ENCODE assay signal across 16 cellular contexts in genomic region chr21:37537391-37537996, GRCh38.
DNase-seq lines count a peak whose midpoint lies in the region; ATAC-seq, FAIRE-seq and TF ChIP-seq lines count a peak whose summit lies in the region.
"Had no signal": no experiment of that assay in that cellular context is flagged by ENCODE, and none has a peak within 500 bp of the region (broad histone marks: within the 10 kb centered on the region; RNA-seq: fewer than 3 reads in every experiment).

No MANE protein-coding gene starts in this region.

- no peaks in the 10 kb centered on the region for H3K36me3 Mint-ChIP-seq in Caco-2 (ENCODE audit: insufficient read depth, unreplicated experiment)

- peak overlapping the region; percentile 75; the same call in 1 of the 2 replicates for H2BK20ac ChIP-seq in H1 (ENCODE audit: low read length)

- no peak for TF ChIP-seq EP300 in H1 (IDR thresholded peaks at IDR 0.05; ENCODE audit: borderline replicate concordance in 1 of 2, low read depth in 2 of 2, low read length in 2 of 2)

- H3K56ac ChIP-seq in H1 (replicated peaks; ENCODE audit: insufficient read length, low read depth, low read length): no peak overlapping the region

- no peak for FAIRE-seq in H1 (lab: Jason Lieb, UNC)
- FAIRE-seq: RCC 7860 had no signal

- 78% methylated on average over 4 of the region's 4 CpGs; no CpG with 5 or more reads in 1 of the 2 experiments for WGBS in H1 (ENCODE audit: extremely low coverage in 1 of 2, insufficient coverage in 1 of 2, insufficient read length in 1 of 2, insufficient replicate concordance in 2 of 2, low coverage in 1 of 2, low lambda C conversion rate in 2 of 2, missing lambda C conversion rate in 1 of 2), 2 experiments
- no CpG with 5 or more reads among the region's 4 CpGs for WGBS in neuronal stem cell (ENCODE audit: extremely low coverage in 2 of 2, insufficient read length in 2 of 2, insufficient replicate concordance in 1 of 2), 2 donors

- H3K14ac ChIP-seq in H1 (ENCODE audit: insufficient read length) (no peak overlapping the region), neuronal stem cell (ENCODE audit: low read length) (no peak overlapping the region)

- H3K4me1 ChIP-seq in Caco-2: 0 out of 2 replicates have a peak, but pooled peaks cover 10% of the 10 kb centered on the region
- 0 out of 2 replicates have a peak, but pooled peaks cover 5% of the 10 kb centered on the region for H3K4me1 ChIP-seq in HUES6 (ENCODE audit: control insufficient read depth, insufficient read depth, low read length)
- no peaks in the 10 kb centered on the region; a peak in 1 of 7 replicates for H3K4me1 ChIP-seq in H1 (replicated peaks in 1 of 4; ENCODE audit: control insufficient read depth in 3 of 4, insufficient read depth in 4 of 4, low read length in 3 of 4)
- no peaks in the 10 kb centered on the region for H3K4me1 ChIP-seq in neuronal stem cell (ENCODE audit: control insufficient read depth in 2 of 2, insufficient read depth in 1 of 2, low read depth in 1 of 2, low read length in 2 of 2)

- H2BK5ac ChIP-seq in H1 (ENCODE audit: low read depth, low read length) (peak overlapping the region; percentile 98), neuronal stem cell (ENCODE audit: low read length) (no peak overlapping the region)

- TF ChIP-seq POLR2A in H1 (IDR thresholded peaks at IDR 0.05; ENCODE audit: control extremely low read depth in 1 of 2, low read depth in 2 of 2, low read length in 2 of 2): no peak

- H4K91ac ChIP-seq in H1 (replicated peaks; ENCODE audit: insufficient read length, low read length) (peak overlapping the region; percentile 96), neuronal stem cell (ENCODE audit: low read depth, low read length, poor library complexity) (no peak overlapping the region)

- intact Hi-C loops in Caco-2 (cut with micrococcal nuclease; ENCODE audit: unreplicated experiment): no loop called here

- H3K4me3 Mint-ChIP-seq in Caco-2 (ENCODE audit: unreplicated experiment): no peak overlapping the region

- H3K79me2 ChIP-seq in H1 (ENCODE audit: control insufficient read depth in 1 of 2, insufficient read depth in 2 of 2, low read length in 2 of 2): no peaks in the 10 kb centered on the region

- peaks cover 1% of the 10 kb centered on the region; the same call in 1 of the 2 replicates for H3K23me2 ChIP-seq in H1 (ENCODE audit: low read depth, low read length)

- peaks cover 34% of the 10 kb centered on the region for H3K9me3 Mint-ChIP-seq in Caco-2 (ENCODE audit: unreplicated experiment)

- H3K9me3 ChIP-seq in Caco-2: peaks cover 9% of the 10 kb centered on the region
- peaks cover 24% of the 10 kb centered on the region for H3K9me3 ChIP-seq in HUES6 (ENCODE audit: control insufficient read depth, insufficient read depth, low read depth, low read length)
- H3K9me3 ChIP-seq in H1 (ENCODE audit: insufficient read depth in 2 of 2, low read depth in 1 of 2, low read length in 1 of 2): peaks cover 0 to 2% of the 10 kb centered on the region in 2 experiments; a peak in 2 of 4 replicates
- H3K9me3 ChIP-seq in neuronal stem cell (replicated peaks in 1 of 2; ENCODE audit: control insufficient read depth in 2 of 2, insufficient read depth in 1 of 2, low read depth in 1 of 2, low read length in 2 of 2): peaks cover 2 to 18% of the 10 kb centered on the region in 2 donors

- POLR2A ChIA-PET in Caco-2 (lab: Charles Lee): no interaction called here
- POLR2A ChIA-PET in H1 (lab: Charles Lee; ENCODE audit: partially characterized antibody): interaction anchor here (0.6 to 1.1 kb wide), 2 partner anchors 13 to 269 kb away, joined by 3 read pairs; no protein-coding TSS in a partner anchor

- H2AK5ac ChIP-seq in H1 (ENCODE audit: low read depth, low read length): peak overlapping the region; percentile 29; the same call in 1 of the 2 replicates
- no peak overlapping the region for H2AK5ac ChIP-seq in neuronal stem cell (ENCODE audit: low read depth, low read length)

- H2BK120ac ChIP-seq in H1 (replicated peaks; ENCODE audit: low read depth, low read length) (peak overlapping the region; percentile 84), neuronal stem cell (ENCODE audit: low read depth, low read length) (no peak overlapping the region)

- H3K4ac ChIP-seq in H1 (replicated peaks; ENCODE audit: insufficient read length, low read depth, low read length) (no peak overlapping the region), neuronal stem cell (ENCODE audit: low read length) (no peak overlapping the region)

- DNase-seq in Caco-2: no peak
- no peak for DNase-seq in H1 (ENCODE audit: low read depth in 1 of 2, low spot score in 2 of 2)
- DNase-seq in neuronal stem cell (ENCODE audit: low spot score): no peak
- no peak for DNase-seq in iPS-NIHi7 (ENCODE audit: extremely low spot score)
- DNase-seq: C1 segment of cervical spinal cord, H7, NCI-H1105 treated with DMSO at 0.1 percent for 48 hours, NCI-H1694 treated with DMSO at 0.1 percent for 48 hours, NCI-H345, NCI-H526, SHP77 treated with DMSO at 0.1 percent for 48 hours had no signal

- H3K27me3 ChIP-seq in Caco-2 (replicated peaks; ENCODE audit: control insufficient read depth, insufficient read depth, low read length) (no peaks in the 10 kb centered on the region), HUES6 (ENCODE audit: control insufficient read depth, insufficient read depth, low read length) (no peaks in the 10 kb centered on the region), H1 (replicated peaks in 1 of 4; ENCODE audit: control insufficient read depth in 3 of 4, extremely low read depth in 1 of 4, insufficient read depth in 3 of 4, low read length in 3 of 4) (no peaks in the 10 kb centered on the region), neuronal stem cell (ENCODE audit: control insufficient read depth in 3 of 3, insufficient read depth in 3 of 3, low read depth in 1 of 3, low read length in 3 of 3) (no peaks in the 10 kb centered on the region)

- H2AFZ ChIP-seq in H1 (ENCODE audit: low read length): no peak overlapping the region
- no peak overlapping the region for H2AFZ ChIP-seq in neuronal stem cell (ENCODE audit: low read length)

- H4K8ac ChIP-seq in H1 (ENCODE audit: extremely low read depth, insufficient read depth, low read length) (no peak overlapping the region), neuronal stem cell (ENCODE audit: low read depth, low read length) (no peak overlapping the region)

- H3K79me1 ChIP-seq in H1 (ENCODE audit: low read depth, low read length): no peaks in the 10 kb centered on the region
- no peaks in the 10 kb centered on the region for H3K79me1 ChIP-seq in neuronal stem cell (ENCODE audit: low read depth, low read length)

- no peaks in the 10 kb centered on the region for H3K36me3 ChIP-seq in Caco-2 (ENCODE audit: control insufficient read depth, insufficient read depth, low read length)
- no peaks in the 10 kb centered on the region for H3K36me3 ChIP-seq in HUES6 (ENCODE audit: control insufficient read depth, insufficient read depth, low read length)
- H3K36me3 ChIP-seq in H1 (ENCODE audit: control insufficient read depth in 2 of 4, insufficient read depth in 4 of 4, low read length in 3 of 4): no peaks in the 10 kb centered on the region
- H3K36me3 ChIP-seq in neuronal stem cell (replicated peaks in 1 of 2; ENCODE audit: control insufficient read depth in 2 of 2, insufficient read depth in 2 of 2, low read length in 2 of 2): no peaks in the 10 kb centered on the region

- H3K27ac ChIP-seq in HUES6 (ENCODE audit: low read depth, low read length) (peak overlapping the region; percentile 84), H1 (ENCODE audit: low read depth, low read length) (peak overlapping the region; percentile 37; the same call in 1 of the 2 replicates), neuronal stem cell (replicated peaks; ENCODE audit: low read length) (no peak overlapping the region)

- H4K20me1 ChIP-seq in H1 (replicated peaks in 1 of 2; ENCODE audit: control insufficient read depth in 1 of 2, insufficient read depth in 2 of 2, low read length in 2 of 2): no peaks in the 10 kb centered on the region

- H3K4me3 ChIP-seq in Caco-2 (ENCODE audit: low read depth, low read length) (no peak overlapping the region), HUES6 (ENCODE audit: low read depth, low read length) (no peak overlapping the region), H1 (ENCODE audit: extremely low read depth in 1 of 4, insufficient read depth in 2 of 4, low read depth in 3 of 4, low read length in 4 of 4) (no peak overlapping the region), neuronal stem cell (ENCODE audit: low read length in 2 of 2) (no peak overlapping the region)

- H4K5ac ChIP-seq in H1 (ENCODE audit: insufficient read length, low read depth, low read length): peak overlapping the region; percentile 22

- no peak for ATAC-seq in HG03097 (IDR thresholded peaks at IDR 0.05; ENCODE audit: low FRiP score, unreplicated experiment)
- ATAC-seq in HG02610 (IDR thresholded peaks at IDR 0.05; ENCODE audit: unreplicated experiment): no peak
- ATAC-seq: SK-N-SH treated with all-trans-retinoic acid at 6 μM for 48 hours had no signal

- H3K27me3 Mint-ChIP-seq in Caco-2 (ENCODE audit: insufficient read depth, unreplicated experiment): no peaks in the 10 kb centered on the region

- H2BK12ac ChIP-seq in H1 (ENCODE audit: low read depth, low read length): peak overlapping the region; percentile 91; the same call in 1 of the 2 replicates
- no peak overlapping the region for H2BK12ac ChIP-seq in neuronal stem cell (ENCODE audit: low read length)

- H3K23ac ChIP-seq in H1 (ENCODE audit: insufficient read length): no peak overlapping the region
- no peak overlapping the region for H3K23ac ChIP-seq in neuronal stem cell (ENCODE audit: low read depth, low read length, poor library complexity)

- no TSS peak for BruUV-seq in Caco-2 (replicated peaks; lab: Mats Ljungman, UMichigan)

- peak overlapping the region; percentile 62; the same call in 1 of the 2 replicates for H3K18ac ChIP-seq in H1 (ENCODE audit: extremely low read depth, low read length)
- peak overlapping the region; percentile 44 for H3K18ac ChIP-seq in neuronal stem cell (ENCODE audit: low read length)

- H3K9ac ChIP-seq in HUES6 (ENCODE audit: low read length): peak overlapping the region; percentile 16
- H3K9ac ChIP-seq in H1 (replicated peaks in 1 of 4; ENCODE audit: extremely low read depth in 1 of 4, low read depth in 3 of 4, low read length in 3 of 4): no peak overlapping the region
- H3K9ac ChIP-seq in neuronal stem cell (ENCODE audit: low read depth, low read length, poor library complexity): no peak overlapping the region

- no peak for TF ChIP-seq RAD21 in H1 (IDR thresholded peaks at IDR 0.05 in 1 of 2, conservative IDR thresholded peaks at IDR 0.05 in 1 of 2; ENCODE audit: low read depth in 2 of 2, low read length in 2 of 2)

- H3K4me2 ChIP-seq in H1 (ENCODE audit: insufficient read depth in 1 of 2, low read depth in 2 of 2, low read length in 2 of 2): no peak overlapping the region
- H3K4me2 ChIP-seq in neuronal stem cell (ENCODE audit: insufficient read depth, low read length, poor library complexity, severe bottlenecking): no peak overlapping the region

- CTCF ChIA-PET in Caco-2 (lab: Charles Lee) (no interaction called here), H1 (lab: Charles Lee; ENCODE audit: partially characterized antibody) (interaction anchor here (1.3 kb wide), 1 partner anchor 75 kb away, joined by 4 read pairs; no protein-coding TSS in a partner anchor)

- H2BK15ac ChIP-seq in H1 (ENCODE audit: low read length) (no peak overlapping the region), neuronal stem cell (ENCODE audit: low read length) (no peak overlapping the region)

- TF ChIP-seq CTCF in Caco-2 (IDR thresholded peaks at IDR 0.05; ENCODE audit: insufficient read depth in 1 of 2, low read depth in 1 of 2, low read length in 1 of 2, severe bottlenecking in 1 of 2, unreplicated experiment in 1 of 2) (no peak), H1 (IDR thresholded peaks at IDR 0.05; ENCODE audit: control extremely low read depth in 1 of 3, insufficient read depth in 1 of 3, low read depth in 1 of 3, low read length in 3 of 3) (no peak)

- H3K27ac Mint-ChIP-seq in Caco-2 (ENCODE audit: unreplicated experiment): peak overlapping the region; percentile 24

- peaks cover 10% of the 10 kb centered on the region for H3K4me1 Mint-ChIP-seq in Caco-2 (ENCODE audit: low read depth, unreplicated experiment)
